ENCODE assay signal across 33 cellular contexts in the genomic region with DNA sequence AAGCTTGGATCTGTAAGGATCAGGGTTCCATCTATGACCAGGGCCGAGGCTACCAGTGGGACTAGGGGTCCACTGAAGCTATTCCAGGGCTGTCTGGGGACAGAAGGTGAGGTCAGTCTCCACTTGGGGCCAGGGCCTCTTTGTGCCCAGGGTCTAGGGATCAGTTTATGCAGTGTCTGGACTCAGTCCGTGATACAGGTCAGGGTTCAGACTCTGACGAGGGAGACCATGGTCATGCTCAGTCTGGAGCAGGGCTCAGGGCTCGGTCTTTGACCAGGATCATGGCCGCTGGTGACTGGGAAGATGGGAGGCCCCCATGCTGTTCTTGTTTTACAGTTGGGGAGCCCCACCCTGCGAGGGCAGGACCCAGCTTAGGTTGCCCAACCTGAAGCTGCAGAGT. TPM values are rescaled to one million over a fixed set of nuclear protein-coding genes. Genes with fewer than 3 reads are reported as not detected.
"Had no signal": no experiment of that assay in that cellular context is flagged by ENCODE, and none has a peak within 500 bp of the region (broad histone marks: within the 10 kb centered on the region; RNA-seq: fewer than 3 reads in every experiment).

No MANE protein-coding gene starts in this region.

- H3K4me3 Mint-ChIP-seq: dendritic cell treated with granulocyte-macrophage colony-stimulating factor and Interleukin-4, amounts not matched to agents 40 ng/mL and 50 ng/mL, for 4 days; effector memory CD8-positive, alpha-beta T cell; endodermal cell had no signal

- H3K4me1 Mint-ChIP-seq: endodermal cell had no signal

- H3K4me3 ChIP-seq: colonic mucosa, esophagus squamous epithelium, gastrocnemius medialis, heart right ventricle, left lung, lower lobe of right lung had no signal

- DNase-seq: cerebellar nuclear complex; colonic mucosa; cortex of kidney; effector CD8-positive, alpha-beta T cell; effector memory CD8-positive, alpha-beta T cell; endodermal cell; erythroblast; esophagus squamous epithelium; foreskin fibroblast; foreskin melanocyte; gastrocnemius medialis; glutamatergic neuron; head of caudate nucleus; heart right ventricle; hippocampal formation; left cardiac atrium; left lung; left ventricle myocardium superior; lower lobe of right lung; midbrain had no signal

- H3K27me3 Mint-ChIP-seq: effector memory CD8-positive, alpha-beta T cell had no signal

- H3K27ac Mint-ChIP-seq: dendritic cell treated with granulocyte-macrophage colony-stimulating factor and Interleukin-4, amounts not matched to agents 40 ng/mL and 50 ng/mL, for 4 days; effector memory CD8-positive, alpha-beta T cell; endodermal cell had no signal

- ATAC-seq: effector memory CD8-positive, alpha-beta T cell; esophagus mucosa; gastrocnemius medialis; heart right ventricle; left cardiac atrium; left lung; left ventricle myocardium superior; lower lobe of right lung had no signal

- H3K9me3 Mint-ChIP-seq: dendritic cell treated with granulocyte-macrophage colony-stimulating factor and Interleukin-4, amounts not matched to agents 40 ng/mL and 50 ng/mL, for 4 days; effector memory CD8-positive, alpha-beta T cell; endodermal cell had no signal

- FAIRE-seq: endometrium, islet of Langerhans, keratinocyte had no signal

- H3K9me3 ChIP-seq: colonic mucosa, esophagus squamous epithelium, gastrocnemius medialis, heart right ventricle, left lung, lower lobe of right lung had no signal

- H3K27me3 ChIP-seq: colonic mucosa, gastrocnemius medialis, heart right ventricle had no signal

- H3K4me1 ChIP-seq: colonic mucosa, gastrocnemius medialis, heart right ventricle, left lung, lower lobe of right lung had no signal

- H3K36me3 ChIP-seq: colonic mucosa, esophagus squamous epithelium, gastrocnemius medialis, heart right ventricle, left lung, lower lobe of right lung had no signal

- H3K27ac ChIP-seq: colonic mucosa, epithelial cell of prostate, esophagus squamous epithelium, gastrocnemius medialis, heart right ventricle, left lung, lower lobe of right lung had no signal

RNA-seq across cellular contexts. Expression of a gene that starts 32.0 kb away (rescaled TPM):
- total RNA-seq: chondrocyte, dermis microvascular lymphatic vessel endothelial cell, esophagus mucosa, esophagus squamous epithelium, gastrocnemius medialis, glomerular endothelial cell, heart right ventricle, kidney epithelial cell, left cardiac atrium, left lung, left ventricle myocardium superior, lower leg skin, lower lobe of right lung, lung microvascular endothelial cell, mesenteric fat pad had no signal
- polyA plus RNA-seq: heart right ventricle, keratinocyte had no signal

RNA-seq across cellular contexts. Expression of a gene that starts 32.5 kb away (rescaled TPM):
- total RNA-seq: chondrocyte, lung microvascular endothelial cell had no signal
- polyA plus RNA-seq: keratinocyte had no signal
